Comparison of ENCODE assay signal across 1 cellular context in genomic region chr19:57578487-57579205, GRCh38.
A peak's percentile ranks its signal among the peaks of the same experiment; 100 is the strongest.
TF ChIP-seq lines count a peak whose summit lies in the region.

Gene ZNF416, minus strand, starts transcription at chr19:57578911. Its CDS starts 207 bp downstream, at chr19:57578704.

TF ChIP-seq in HepG2, 621 proteins besides CTCF, POLR2A, EP300 and RAD21 (continued from another document and continues in another):
- TF ChIP-seq FOXO4 (CRISPR knock-in tag; conservative IDR thresholded peaks at IDR 0.05) (no peak), HMGA1 (CRISPR knock-in tag; conservative IDR thresholded peaks at IDR 0.05) (no peak), ZZZ3 (CRISPR knock-in tag; IDR thresholded peaks at IDR 0.05; ENCODE audit: borderline replicate concordance) (peak; percentile 54), ZNF710 (CRISPR knock-in tag; IDR thresholded peaks at IDR 0.05; ENCODE audit: borderline replicate concordance) (peak; percentile 49; the same call in 1 of the 2 replicates), ZBTB4 (CRISPR knock-in tag; IDR thresholded peaks at IDR 0.05; ENCODE audit: borderline replicate concordance) (no peak), NCOR1 (IDR thresholded peaks at IDR 0.05; ENCODE audit: borderline replicate concordance, low read length) (no peak), ZFP41 (CRISPR knock-in tag; IDR thresholded peaks at IDR 0.05; ENCODE audit: borderline replicate concordance) (peak; percentile 62; the same call in 1 of the 2 replicates), PREB (CRISPR knock-in tag; IDR thresholded peaks at IDR 0.05) (no peak), MXI1 (IDR thresholded peaks at IDR 0.05; ENCODE audit: borderline replicate concordance, low read depth, low read length) (peak; percentile 68; the same call in 1 of the 3 replicates), GFI1 (CRISPR knock-in tag; IDR thresholded peaks at IDR 0.05; ENCODE audit: borderline replicate concordance) (no peak), ZNF275 (CRISPR knock-in tag; IDR thresholded peaks at IDR 0.05; ENCODE audit: borderline replicate concordance) (no peak), ZNF256 (CRISPR knock-in tag; conservative IDR thresholded peaks at IDR 0.05) (no peak), TP53 (CRISPR knock-in tag; conservative IDR thresholded peaks at IDR 0.05) (no peak), ZBTB26 (CRISPR knock-in tag; IDR thresholded peaks at IDR 0.05; ENCODE audit: borderline replicate concordance) (no peak; the same call in 1 of the 2 replicates), E2F5 (CRISPR knock-in tag; conservative IDR thresholded peaks at IDR 0.05) (no peak), ZNF343 (CRISPR knock-in tag; IDR thresholded peaks at IDR 0.05) (no peak), ATF6 (CRISPR knock-in tag; conservative IDR thresholded peaks at IDR 0.05) (no peak), ZNF788 (CRISPR knock-in tag; IDR thresholded peaks at IDR 0.05; ENCODE audit: borderline replicate concordance) (peak; percentile 63; the same call in 1 of the 2 replicates), ZNF350 (CRISPR knock-in tag; IDR thresholded peaks at IDR 0.05; ENCODE audit: borderline replicate concordance, low read depth) (peak; percentile 53; the same call in 1 of the 2 replicates), HOXA3 (CRISPR knock-in tag; IDR thresholded peaks at IDR 0.05) (peak; percentile 72), SALL1 (CRISPR knock-in tag; IDR thresholded peaks at IDR 0.05) (peak; percentile 61), TFDP2 (CRISPR knock-in tag; IDR thresholded peaks at IDR 0.05) (peak; percentile 81), ZNF782 (CRISPR knock-in tag; IDR thresholded peaks at IDR 0.05; ENCODE audit: borderline replicate concordance) (0 out of 2 replicates have a peak, but pooled peaks have one; percentile 48), SMAD3 (CRISPR knock-in tag; IDR thresholded peaks at IDR 0.05) (no peak), BRD4 (CRISPR knock-in tag; IDR thresholded peaks at IDR 0.05) (no peak), ESRRA (CRISPR knock-in tag; IDR thresholded peaks at IDR 0.05; ENCODE audit: low read depth) (no peak; the same call in 1 of the 2 replicates), MYNN (CRISPR knock-in tag; IDR thresholded peaks at IDR 0.05; ENCODE audit: low read depth) (peak; percentile 30; the same call in 1 of the 2 replicates), ZSCAN31 (CRISPR knock-in tag; IDR thresholded peaks at IDR 0.05; ENCODE audit: low read depth) (peak; percentile 57; the same call in 1 of the 2 replicates), UBTF (CRISPR knock-in tag; IDR thresholded peaks at IDR 0.05) (peak; percentile 67; the same call in 1 of the 2 replicates), DRAP1 (CRISPR knock-in tag; IDR thresholded peaks at IDR 0.05) (no peak; the same call in 1 of the 2 replicates), ZNF138 (CRISPR knock-in tag; IDR thresholded peaks at IDR 0.05; ENCODE audit: low read depth) (no peak), JUND (CRISPR knock-in tag; IDR thresholded peaks at IDR 0.05) (no peak), AGO2 (optimal IDR thresholded peaks at IDR 0.05; ENCODE audit: low read depth, low read length) (peak; percentile 42), AKAP8 (CRISPR knock-in tag; IDR thresholded peaks at IDR 0.05) (no peak), ZFP62 (CRISPR knock-in tag; IDR thresholded peaks at IDR 0.05) (no peak), ZFYVE20 (CRISPR knock-in tag; IDR thresholded peaks at IDR 0.05; ENCODE audit: borderline replicate concordance, low read depth) (no peak), PLRG1 (conservative IDR thresholded peaks at IDR 0.05) (no peak), NKX3-1 (CRISPR knock-in tag; IDR thresholded peaks at IDR 0.05) (no peak), MEIS2 (CRISPR knock-in tag; IDR thresholded peaks at IDR 0.05) (0 out of 2 replicates have a peak, but pooled peaks have one; percentile 20)
